ENCODE assay signal across 8 cellular contexts in the genomic region with DNA sequence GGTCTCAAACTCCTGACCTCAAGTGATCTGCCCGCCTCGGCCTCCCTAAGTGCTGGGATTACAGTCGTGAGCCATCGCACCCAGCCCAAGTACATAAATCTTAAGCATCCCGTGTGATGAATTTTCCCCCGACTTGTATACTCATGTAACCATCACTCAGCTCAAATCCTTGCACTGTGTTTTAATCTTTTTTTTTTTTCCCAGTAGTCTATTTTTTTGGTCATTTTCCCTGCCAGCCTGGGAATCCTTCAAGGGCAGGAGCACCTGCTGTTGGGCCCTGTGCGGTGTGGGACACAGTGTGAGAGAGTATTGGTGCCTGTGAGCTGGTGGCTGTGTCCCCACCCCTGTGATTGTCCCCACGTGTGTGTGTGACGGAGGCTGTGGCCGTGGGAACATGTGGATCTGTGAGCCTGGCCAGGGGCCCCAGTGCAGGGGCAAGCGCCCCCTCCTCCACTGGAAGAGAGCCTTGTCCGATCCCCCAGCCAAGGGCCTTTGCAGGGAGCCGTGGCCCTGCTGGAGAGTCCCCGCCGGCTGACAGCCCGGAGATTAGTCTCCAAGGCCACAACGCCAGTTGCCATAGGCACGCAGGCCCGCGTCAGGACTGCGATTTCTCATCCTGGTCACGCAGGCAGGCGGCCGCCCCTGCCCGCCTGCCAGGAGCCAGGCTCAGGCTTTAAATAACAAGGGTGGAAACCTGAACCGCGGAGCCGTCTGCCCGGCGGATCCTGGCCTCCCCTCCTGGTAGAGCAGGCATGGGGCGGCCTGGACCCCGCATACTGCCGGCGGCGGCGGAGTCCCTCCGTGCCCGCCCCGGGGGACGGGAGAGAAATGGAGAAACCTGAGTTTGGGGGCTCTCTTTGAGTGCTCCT. TPM values are rescaled to one million over a fixed set of nuclear protein-coding genes. Genes with fewer than 3 reads are reported as not detected.
DNase-seq lines count a peak whose midpoint lies in the region; ATAC-seq and TF ChIP-seq lines count a peak whose summit lies in the region.

No MANE protein-coding gene starts in this region.

- H3K9ac ChIP-seq in adipocyte (ENCODE audit: low read length) = peak overlapping the region; percentile 93

- intact Hi-C loops in Right ventricle myocardium superior (cut with DNase I) = no loop called here

- H3K4me3 ChIP-seq in adipocyte (ENCODE audit: low read length) = peak overlapping the region; percentile 86

- DNase-seq in NCI-H1436 (lab: John Stamatoyannopoulos, UW) (peak; percentile 70), NCI-H1436 treated with DMSO at 0.1 percent for 48 hours (lab: John Stamatoyannopoulos, UW) (no peak), adipocyte (ENCODE audit: low read depth) (peak; percentile 96), Right ventricle myocardium superior (peak; percentile 92), omental fat pad (ENCODE audit: low spot score) (peak; percentile 46), SKM-1 (lab: John Stamatoyannopoulos, UW; ENCODE audit: unreplicated experiment) (no peak)

- H3K4me1 ChIP-seq in adipocyte (ENCODE audit: control insufficient read depth, insufficient read depth, low read length) = peaks cover 58% of the 10 kb centered on the region

- no peaks in the 10 kb centered on the region for H3K9me3 ChIP-seq in adipocyte (ENCODE audit: control insufficient read depth, low read length)

- TF ChIP-seq CTCF in omental fat pad (IDR thresholded peaks at IDR 0.05) = no peak

- H3K36me3 ChIP-seq in adipocyte (ENCODE audit: control insufficient read depth, insufficient read depth, low read length, severe bottlenecking) = no peaks in the 10 kb centered on the region

- ATAC-seq in Right ventricle myocardium superior (ENCODE audit: poor library complexity) (peak; percentile 68), omental fat pad (ENCODE audit: low FRiP score) (no peak), HG02885 (IDR thresholded peaks at IDR 0.05; ENCODE audit: poor library complexity, unreplicated experiment) (no peak), HG02610 (IDR thresholded peaks at IDR 0.05; ENCODE audit: unreplicated experiment) (no peak)

- H3K27me3 ChIP-seq in adipocyte (replicated peaks; ENCODE audit: control insufficient read depth, insufficient read depth, low read length) = no peaks in the 10 kb centered on the region

RNA-seq across cellular contexts. Expression of a gene that starts 26.5 kb away (rescaled TPM):
- total RNA-seq in Right ventricle myocardium superior (21.7 TPM), omental fat pad (10 to 100 TPM in 2 of 4 donors, 1 to 10 TPM in 2; 3.9 to 18.1 (median 11.0) TPM)

Comparison
In these comparisons a context has a peak if more than half of its experiments do, and no peak if none do; other contexts are left out.
1. DNase-seq: peak in NCI-H1436 (single experiment), adipocyte (single experiment), Right ventricle myocardium superior (single experiment) and omental fat pad (single experiment); none in NCI-H1436 treated with DMSO at 0.1 percent for 48 hours (single experiment) and SKM-1 (single experiment).